Comparison of ENCODE assay signal across 19 cellular contexts in the genomic region with DNA sequence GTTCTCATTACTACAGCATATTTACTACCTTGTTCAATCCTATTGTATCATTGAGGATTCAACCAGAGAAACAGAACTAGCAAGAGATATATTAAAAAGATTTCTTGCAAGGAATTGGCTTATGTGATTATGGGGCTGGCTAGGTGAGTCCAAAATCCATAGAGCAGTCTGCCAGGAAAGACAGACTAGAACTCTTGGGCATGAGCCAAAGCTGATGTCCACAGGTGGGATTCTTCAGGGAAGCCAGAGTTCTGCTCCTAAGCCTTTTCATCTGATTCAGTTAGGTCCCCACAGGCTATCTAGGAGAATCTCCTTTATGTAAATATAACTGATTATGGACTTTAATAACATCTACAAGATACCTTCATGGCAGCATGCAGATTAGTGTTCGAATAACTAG. TPM values are rescaled to one million over a fixed set of nuclear protein-coding genes. Genes with fewer than 3 reads are reported as not detected.
DNase-seq lines count a peak whose midpoint lies in the region; ATAC-seq and FAIRE-seq lines count a peak whose summit lies in the region.
"Had no signal": no experiment of that assay in that cellular context is flagged by ENCODE, and none has a peak within 500 bp of the region (broad histone marks: within the 10 kb centered on the region; RNA-seq: fewer than 3 reads in every experiment).

No MANE protein-coding gene starts in this region.

- no peaks in the 10 kb centered on the region for H3K27me3 ChIP-seq in small intestine (ENCODE audit: control insufficient read depth in 2 of 2, insufficient read depth in 2 of 2, low read length in 2 of 2)

- FAIRE-seq in small intestine (lab: Jason Lieb, UNC): no peak
- FAIRE-seq: GM12891, GM18507, H54 had no signal

- H3K4me1 ChIP-seq in small intestine (ENCODE audit: control insufficient read depth in 2 of 2, insufficient read depth in 1 of 2, low read depth in 1 of 2, low read length in 1 of 2): peaks cover 0 to 6% of the 10 kb centered on the region in 2 donors
- H3K4me1 ChIP-seq: Caco-2 had no signal

- in situ Hi-C loops in G401 (cut with HindIII; ENCODE audit: low sequenced_read_pairs): no loop called here

- no peak overlapping the region for H3K4me3 ChIP-seq in small intestine (ENCODE audit: low read depth in 1 of 2, low read length in 2 of 2)
- H3K4me3 ChIP-seq: HAP-1 had no signal

- no peaks in the 10 kb centered on the region for H3K36me3 ChIP-seq in small intestine (ENCODE audit: control insufficient read depth in 2 of 2, insufficient read depth in 2 of 2, low read length in 2 of 2)
- H3K36me3 ChIP-seq: HAP-1 had no signal

- no peaks in the 10 kb centered on the region for H3K9me3 ChIP-seq in small intestine (ENCODE audit: control insufficient read depth, low read depth)
- H3K9me3 ChIP-seq: Caco-2, HAP-1 had no signal

- WGBS in small intestine, 3 donors: 72 to 91% (median 83%) methylated on average over 1 of the region's 1 CpG

- no peak for ATAC-seq in HG03280 (IDR thresholded peaks at IDR 0.05; ENCODE audit: unreplicated experiment)
- ATAC-seq: CD8-positive, alpha-beta T cell had no signal

- no peak overlapping the region for H3K27ac ChIP-seq in small intestine (ENCODE audit: low read depth in 1 of 2, low read length in 1 of 2)

- DNase-seq in G401 (ENCODE audit: low spot score) (peak; percentile 92), NCI-H69 (lab: John Stamatoyannopoulos, UW) (peak; percentile 85), cerebellar cortex (ENCODE audit: low spot score) (peak; percentile 89), small intestine (peak; percentile 21), SHP77 treated with DMSO at 0.1 percent for 48 hours (lab: John Stamatoyannopoulos, UW) (no peak), mucosa of gallbladder (ENCODE audit: low spot score) (no peak)
- DNase-seq: Caco-2; CD4-positive, CD25-positive, alpha-beta regulatory T cell; CD8-positive, alpha-beta T cell; DMS153; EL; GF-D8; GOT3 had no signal

RNA-seq across cellular contexts. Expression of a gene that starts 26.0 kb away (rescaled TPM):
- under 0.01 and 0.10 TPM in 2 replicates for total RNA-seq in G401 (2014; rRNA removed; shearing (Covaris generic))
- 1 to 10 TPM; 4.4 to 9.7 (median 8.1) TPM for polyA plus RNA-seq in small intestine
- 26.0 TPM for total RNA-seq in mucosa of gallbladder
- total RNA-seq: A172 had no signal

Comparison
In these comparisons a context has a peak if more than half of its experiments do, and no peak if none do; other contexts are left out.
1. DNase-seq: peak in G401 (single experiment), NCI-H69 (single experiment), cerebellar cortex (single experiment) and small intestine (single experiment); none in SHP77 treated with DMSO at 0.1 percent for 48 hours (single experiment) and mucosa of gallbladder (single experiment).
2. RNA of a gene that starts 26.0 kb away (total RNA-seq): 26.0 TPM in mucosa of gallbladder (single experiment); under 0.01 to 0.10 TPM in G401; every median in the first group is over 10 times any median in the second.